25 cellular contexts compared by ENCODE assay signal in genomic region chr18:54031243-54031642, GRCh38.
"Had no signal": no experiment of that assay in that cellular context is flagged by ENCODE, and none has a peak within 500 bp of the region (broad histone marks: within the 10 kb centered on the region; RNA-seq: fewer than 3 reads in every experiment).

No MANE protein-coding gene starts in this region.

- H3K4me1 ChIP-seq: Peyer's patch had no signal

- H3K27ac Mint-ChIP-seq: activated CD4-positive, alpha-beta memory T cell treated with anti-CD3 and anti-CD28 coated beads, Interleukin-2, amount 10 ng/mL, durations not matched to agents 7 days and 5 days; activated naive CD4-positive, alpha-beta T cell treated with anti-CD3 and anti-CD28 coated beads for 36 hours; activated naive CD8-positive, alpha-beta T cell; activated T-helper 17 cell treated with anti-CD3 and anti-CD28 coated beads, Interleukin-2, amount 50 U/mL, for 72 hours; brain; T-cell had no signal

- H3K4me1 Mint-ChIP-seq: activated CD4-positive, alpha-beta memory T cell treated with anti-CD3 and anti-CD28 coated beads, Interleukin-2, amount 10 ng/mL, durations not matched to agents 7 days and 5 days; activated T-helper 17 cell treated with anti-CD3 and anti-CD28 coated beads, Interleukin-2, amount 50 U/mL, for 72 hours; T-cell had no signal

- H3K36me3 Mint-ChIP-seq: activated naive CD8-positive, alpha-beta T cell; brain; T-cell had no signal

- H3K9me3 Mint-ChIP-seq: activated CD4-positive, alpha-beta memory T cell treated with anti-CD3 and anti-CD28 coated beads, Interleukin-2, amount 10 ng/mL, durations not matched to agents 7 days and 5 days; activated naive CD4-positive, alpha-beta T cell treated with anti-CD3 and anti-CD28 coated beads for 36 hours; activated T-helper 17 cell treated with anti-CD3 and anti-CD28 coated beads, Interleukin-2, amount 50 U/mL, for 72 hours; brain; T-cell had no signal

- H3K27me3 ChIP-seq: Peyer's patch had no signal

- H3K27me3 Mint-ChIP-seq: activated naive CD8-positive, alpha-beta T cell; brain had no signal

- H3K4me3 ChIP-seq: Peyer's patch had no signal

- H3K27ac ChIP-seq: Peyer's patch, VCaP had no signal

- ATAC-seq: activated T-helper 17 cell treated with anti-CD3 and anti-CD28 coated beads, Interleukin-2, amount 50 U/mL, for 72 hours; T-cell had no signal

- DNase-seq: activated CD4-positive, alpha-beta memory T cell treated with anti-CD3 and anti-CD28 coated beads, Interleukin-2, amount 10 ng/mL, durations not matched to agents 7 days and 5 days; activated CD4-positive, alpha-beta T cell treated with anti-CD3 and anti-CD28 coated beads, Interleukin-2, amount 50 U/mL, for 1 hour; activated CD4-positive, CD25-positive, alpha-beta regulatory T cell; activated gamma-delta T cell; activated naive CD4-positive, alpha-beta T cell treated with anti-CD3 and anti-CD28 coated beads for 36 hours; activated T-cell treated with anti-CD3 and anti-CD28 coated beads for 4 hours; activated T-cell treated with anti-CD3 and anti-CD28 coated beads, Interleukin-2, amount 50 U/mL, for 48 hours; amygdala; caudate nucleus; Kasumi-1; KBM-7; NCI-H1092; NCI-H1417; NCI-H1930; NCI-H345; NCI-H510A treated with DMSO at 0.1 percent for 48 hours; Peyer's patch; SIG-M5; T-cell; T-helper 2 cell; T1000 had no signal

- H3K36me3 ChIP-seq: Peyer's patch had no signal

- H3K4me3 Mint-ChIP-seq: activated CD4-positive, alpha-beta memory T cell treated with anti-CD3 and anti-CD28 coated beads, Interleukin-2, amount 10 ng/mL, durations not matched to agents 7 days and 5 days; activated naive CD4-positive, alpha-beta T cell treated with anti-CD3 and anti-CD28 coated beads for 36 hours; activated naive CD8-positive, alpha-beta T cell; activated T-helper 17 cell treated with anti-CD3 and anti-CD28 coated beads, Interleukin-2, amount 50 U/mL, for 72 hours; brain; T-cell had no signal

- H3K9me3 ChIP-seq: Peyer's patch had no signal
